1 cellular context compared by ENCODE assay signal in the genomic region with DNA sequence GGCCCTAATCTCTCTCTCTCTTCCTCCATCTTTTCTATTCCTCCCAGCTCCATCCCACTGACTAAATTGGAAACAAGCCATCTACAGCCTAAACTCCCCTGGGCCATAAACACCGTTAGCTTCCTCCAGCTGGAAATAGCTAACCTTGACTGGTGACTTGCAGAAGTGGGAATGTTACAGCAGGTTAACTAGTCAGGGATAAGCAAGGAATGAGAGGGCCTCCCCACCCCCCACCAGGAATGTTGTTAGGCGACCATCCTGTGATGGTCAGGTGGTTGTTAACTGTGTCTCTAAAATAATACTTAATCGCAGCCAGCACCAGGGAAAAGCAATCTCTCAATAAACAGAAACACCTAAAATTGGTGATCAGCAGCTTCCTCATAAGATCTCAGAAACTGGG.
TF ChIP-seq lines count a peak whose summit lies in the region.

No MANE protein-coding gene starts in this region.

TF ChIP-seq in H1, 55 proteins besides CTCF, POLR2A, EP300 and RAD21:
- TF ChIP-seq CEBPB (IDR thresholded peaks at IDR 0.05; ENCODE audit: low read depth, low read length) (no peak), ATF3 (IDR thresholded peaks at IDR 0.05; ENCODE audit: insufficient read depth, low read depth, low read length) (no peak), RBBP5 (IDR thresholded peaks at IDR 0.05; ENCODE audit: borderline replicate concordance, low read depth, low read length) (no peak), TEAD4 (IDR thresholded peaks at IDR 0.05; ENCODE audit: low read depth, low read length) (peak; percentile 61; the same call in 1 of the 2 replicates), CBX5 (IDR thresholded peaks at IDR 0.05; ENCODE audit: low read depth, low read length) (no peak)
TF ChIP-seq in H1: peak in this region for 1.
